Comparison of ENCODE assay signal across 1 cellular context in the genomic region with DNA sequence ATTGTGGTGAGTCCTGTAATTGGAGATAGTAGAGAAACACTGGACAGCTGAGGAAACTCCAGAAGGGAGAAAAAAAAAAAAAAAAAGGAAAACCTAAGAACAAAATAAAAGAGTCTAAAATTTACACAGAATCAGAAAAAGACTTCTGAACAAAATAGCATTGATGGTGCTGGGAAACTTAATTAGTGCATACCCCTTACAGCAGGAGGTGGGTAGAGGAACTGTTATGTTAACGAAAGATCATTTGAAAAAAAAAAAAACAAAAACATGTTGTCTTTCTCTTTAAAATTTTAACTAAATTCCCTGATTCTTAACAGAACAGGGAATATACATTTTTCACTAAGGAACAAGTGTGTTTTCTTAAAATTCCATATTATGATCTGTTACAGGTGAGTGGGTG.
TF ChIP-seq lines count a peak whose summit lies in the region.

No MANE protein-coding gene starts in this region.

TF ChIP-seq in H1, 55 proteins besides CTCF, POLR2A, EP300 and RAD21:
- no peak for TF ChIP-seq ATF2 (IDR thresholded peaks at IDR 0.05; ENCODE audit: low read length)
- TF ChIP-seq BACH1 (IDR thresholded peaks at IDR 0.05; ENCODE audit: low read length): no peak
- TF ChIP-seq CEBPB (IDR thresholded peaks at IDR 0.05; ENCODE audit: low read depth, low read length): no peak
